In the genomic region with DNA sequence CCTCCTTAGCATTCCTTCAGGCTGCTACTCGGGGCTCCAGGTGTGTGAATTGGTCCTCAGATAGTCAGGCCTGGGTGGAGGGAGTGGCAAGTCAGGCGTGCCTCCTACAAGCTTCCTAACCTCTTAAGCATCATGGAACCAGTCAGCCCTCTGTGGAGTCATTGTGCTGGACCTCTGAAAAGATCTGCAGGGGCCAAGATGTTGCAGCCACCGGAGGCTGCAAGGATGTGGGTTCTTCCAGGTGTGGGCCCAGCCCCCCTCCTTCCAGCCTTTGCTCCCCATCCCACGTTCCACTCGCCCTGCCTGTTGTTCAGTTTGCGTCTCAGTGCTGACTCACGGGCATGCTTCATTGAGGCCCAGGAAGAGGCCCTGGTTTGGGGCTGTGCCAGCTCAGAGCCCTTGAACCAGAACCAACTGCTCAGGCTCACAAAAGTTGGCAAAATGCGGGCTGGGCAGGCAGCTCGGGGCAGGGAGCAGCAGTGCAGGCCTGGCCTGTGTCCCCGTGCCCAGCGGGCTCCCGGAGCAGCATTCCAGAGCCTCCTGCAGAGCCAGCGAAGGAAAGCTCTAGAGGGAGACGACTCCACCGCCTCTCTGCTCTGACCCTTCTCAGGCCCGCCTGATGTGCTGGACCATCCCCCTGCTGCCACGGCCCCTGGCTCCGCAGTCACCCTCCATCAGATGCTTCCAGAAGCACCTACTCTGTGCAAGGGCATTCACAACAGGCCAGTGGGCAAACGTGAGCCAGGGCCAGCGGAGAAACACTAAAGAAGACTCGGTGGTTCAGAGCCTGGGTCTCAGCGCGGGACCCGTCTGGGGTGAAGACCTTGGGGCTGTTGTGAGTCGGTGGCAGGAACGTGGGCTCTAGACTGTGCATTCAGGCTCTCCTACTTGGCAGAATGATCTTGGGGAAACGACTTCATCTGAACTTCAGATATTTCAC, we compare ENCODE assay signal across 8 cellular contexts. TPM values are rescaled to one million over a fixed set of nuclear protein-coding genes. Genes with fewer than 3 reads are reported as not detected.
A peak's percentile ranks its signal among the peaks of the same experiment; 100 is the strongest.
DNase-seq lines count a peak whose midpoint lies in the region; ATAC-seq and TF ChIP-seq lines count a peak whose summit lies in the region.

No MANE protein-coding gene starts in this region.

- peaks cover 3% of the 10 kb centered on the region; the same call in 1 of the 2 replicates for H4K20me1 ChIP-seq in GM23338 (replicated peaks; ENCODE audit: insufficient read depth)

- H3K27ac ChIP-seq in GM23338 (ENCODE audit: low read depth): no peak overlapping the region

- H3K4me3 ChIP-seq in AG04449 (ENCODE audit: low read depth, low read length) (no peak overlapping the region; the same call in 1 of the 2 replicates), GM23338 (no peak overlapping the region), epithelial cell of esophagus (ENCODE audit: low read length) (no peak overlapping the region)

- peaks cover 33% of the 10 kb centered on the region for H3K4me1 ChIP-seq in GM23338 (ENCODE audit: insufficient read depth)

- no peak overlapping the region for H3K4me2 ChIP-seq in GM23338

- TF ChIP-seq CTCF in AG04449 (IDR thresholded peaks at IDR 0.05; ENCODE audit: insufficient read depth, low read length, missing control alignments) (no peak), GM23338 (conservative IDR thresholded peaks at IDR 0.05; ENCODE audit: low read depth in 2 of 2) (no peak), epithelial cell of esophagus (IDR thresholded peaks at IDR 0.05; ENCODE audit: insufficient read depth, low read depth, low read length, missing control alignments) (no peak)

- POLR2A ChIA-PET in AG04449 (lab: Yijun Ruan, JAX): interaction anchor here (1.9 kb wide), 1 partner anchor 111 kb away, joined by 6 read pairs; a partner anchor contains a TSS
- POLR2A ChIA-PET in naive thymus-derived CD8-positive, alpha-beta T cell (lab: Charles Lee): interaction anchor here (0.7 to 3.3 kb wide), 3 partner anchors 34 to 124 kb away, joined by 3 to 22 read pairs (median 3); a partner anchor contains a TSS

- peaks cover 55% of the 10 kb centered on the region for H3K4me1 Mint-ChIP-seq in GM23338
- peaks cover 20 to 42% (median 32%) of the 10 kb centered on the region in 4 donors for H3K4me1 Mint-ChIP-seq in naive thymus-derived CD8-positive, alpha-beta T cell

- CTCF ChIA-PET in AG04449 (lab: Yijun Ruan, JAX): interaction anchor here (0.7 to 11.0 kb wide), 13 partner anchors 10 to 295 kb away, joined by 3 to 450 read pairs (median 7); a partner anchor contains a TSS

- no peaks in the 10 kb centered on the region for H3K79me2 ChIP-seq in GM23338 (replicated peaks; ENCODE audit: insufficient read depth)

- no peak overlapping the region for H2AFZ ChIP-seq in GM23338

- H3K9me2 ChIP-seq in GM23338 (ENCODE audit: insufficient read depth): no peaks in the 10 kb centered on the region

- H3K27me3 ChIP-seq in GM23338 (ENCODE audit: insufficient read depth): no peaks in the 10 kb centered on the region

- peaks cover 14% of the 10 kb centered on the region for H3F3A ChIP-seq in GM23338 (replicated peaks; ENCODE audit: low read depth)

- H3K9me3 Mint-ChIP-seq in GM23338: no peaks in the 10 kb centered on the region
- H3K9me3 Mint-ChIP-seq in naive thymus-derived CD8-positive, alpha-beta T cell: no peaks in the 10 kb centered on the region

- ATAC-seq in GM23338: peak; percentile 17
- ATAC-seq in naive thymus-derived CD8-positive, alpha-beta T cell: peak; percentile 63 to 68

- DNase-seq in AG04449 (ENCODE audit: low read depth, low spot score): peak; percentile 46
- DNase-seq in GM23338 (ENCODE audit: low spot score): no peak
- DNase-seq in NOMO-1 (lab: John Stamatoyannopoulos, UW; ENCODE audit: unreplicated experiment in 2 of 2): peak; percentile 38 to 42
- DNase-seq in activated CD8-positive, alpha-beta memory T cell treated with anti-CD3 and anti-CD28 coated beads, Interleukin-2, amount 50 U/mL, for 48 hours: peak; percentile 86
- peak; percentile 98 for DNase-seq in epithelial cell of esophagus (ENCODE audit: low read depth)
- DNase-seq in naive thymus-derived CD8-positive, alpha-beta T cell: peak in 8 of 10 donors; percentile 22 to 74 (median 48)
- DNase-seq in stimulated activated naive CD4-positive, alpha-beta T cell (lab: John Stamatoyannopoulos, UW): peak; percentile 14 to 48 (median 24)
- DNase-seq in GM19240 (ENCODE audit: insufficient read length, low spot score): no peak

- H3K27ac Mint-ChIP-seq in GM23338: peak overlapping the region; percentile 38
- peak overlapping the region in 7 of 10 donors; percentile 33 to 88 (median 66) for H3K27ac Mint-ChIP-seq in naive thymus-derived CD8-positive, alpha-beta T cell

- no peak overlapping the region for H3K4me3 Mint-ChIP-seq in GM23338
- peak overlapping the region in 9 of 10 donors; percentile 14 to 67 (median 35) for H3K4me3 Mint-ChIP-seq in naive thymus-derived CD8-positive, alpha-beta T cell

- peaks cover 7% of the 10 kb centered on the region; the same call in 2 of the 3 replicates for H3K36me3 Mint-ChIP-seq in GM23338 (ENCODE audit: low read depth)
- H3K36me3 Mint-ChIP-seq in naive thymus-derived CD8-positive, alpha-beta T cell: peaks cover 0 to 3% (median under 1%) of the 10 kb centered on the region in 3 donors

- H3K36me3 ChIP-seq in GM23338 (ENCODE audit: insufficient read depth): no peaks in the 10 kb centered on the region

- peaks cover 26% of the 10 kb centered on the region for H3K27me3 Mint-ChIP-seq in GM23338 (ENCODE audit: insufficient read depth, low read depth, poor library complexity)
- peaks cover 2 to 16% (median 14%) of the 10 kb centered on the region in 5 donors for H3K27me3 Mint-ChIP-seq in naive thymus-derived CD8-positive, alpha-beta T cell

TF ChIP-seq in GM23338, 12 proteins besides CTCF, POLR2A, EP300 and RAD21:
- peak; percentile 6; the same call in 1 of the 2 replicates for TF ChIP-seq POLR2AphosphoS5 (IDR thresholded peaks at IDR 0.05; ENCODE audit: low read depth)
- TF ChIP-seq, protein P1, sequence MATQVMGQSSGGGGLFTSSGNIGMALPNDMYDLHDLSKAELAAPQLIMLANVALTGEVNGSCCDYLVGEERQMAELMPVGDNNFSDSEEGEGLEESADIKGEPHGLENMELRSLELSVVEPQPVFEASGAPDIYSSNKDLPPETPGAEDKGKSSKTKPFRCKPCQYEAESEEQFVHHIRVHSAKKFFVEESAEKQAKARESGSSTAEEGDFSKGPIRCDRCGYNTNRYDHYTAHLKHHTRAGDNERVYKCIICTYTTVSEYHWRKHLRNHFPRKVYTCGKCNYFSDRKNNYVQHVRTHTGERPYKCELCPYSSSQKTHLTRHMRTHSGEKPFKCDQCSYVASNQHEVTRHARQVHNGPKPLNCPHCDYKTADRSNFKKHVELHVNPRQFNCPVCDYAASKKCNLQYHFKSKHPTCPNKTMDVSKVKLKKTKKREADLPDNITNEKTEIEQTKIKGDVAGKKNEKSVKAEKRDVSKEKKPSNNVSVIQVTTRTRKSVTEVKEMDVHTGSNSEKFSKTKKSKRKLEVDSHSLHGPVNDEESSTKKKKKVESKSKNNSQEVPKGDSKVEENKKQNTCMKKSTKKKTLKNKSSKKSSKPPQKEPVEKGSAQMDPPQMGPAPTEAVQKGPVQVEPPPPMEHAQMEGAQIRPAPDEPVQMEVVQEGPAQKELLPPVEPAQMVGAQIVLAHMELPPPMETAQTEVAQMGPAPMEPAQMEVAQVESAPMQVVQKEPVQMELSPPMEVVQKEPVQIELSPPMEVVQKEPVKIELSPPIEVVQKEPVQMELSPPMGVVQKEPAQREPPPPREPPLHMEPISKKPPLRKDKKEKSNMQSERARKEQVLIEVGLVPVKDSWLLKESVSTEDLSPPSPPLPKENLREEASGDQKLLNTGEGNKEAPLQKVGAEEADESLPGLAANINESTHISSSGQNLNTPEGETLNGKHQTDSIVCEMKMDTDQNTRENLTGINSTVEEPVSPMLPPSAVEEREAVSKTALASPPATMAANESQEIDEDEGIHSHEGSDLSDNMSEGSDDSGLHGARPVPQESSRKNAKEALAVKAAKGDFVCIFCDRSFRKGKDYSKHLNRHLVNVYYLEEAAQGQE (IDR thresholded peaks at IDR 0.05; ENCODE audit: unreplicated experiment): no peak

RNA-seq across cellular contexts. Expression of a gene that starts 7.5 kb away (rescaled TPM):
- 7.7 and 10.6 TPM in 2 replicates for total RNA-seq in GM23338 (2014; rRNA removed; shearing (Covaris generic))
- 3.9 and 5.0 TPM in 2 replicates for polyA plus RNA-seq in GM23338 (2016; fragmentation: Nextera tagmentation; extraction: Ambion mirVana)
- not detected for total RNA-seq in naive thymus-derived CD8-positive, alpha-beta T cell
- polyA plus RNA-seq in naive thymus-derived CD8-positive, alpha-beta T cell: not detected

RNA-seq across cellular contexts. Expression of a gene that starts 39.3 kb away (rescaled TPM):
- 12.5 and 13.4 TPM in 2 replicates for total RNA-seq in GM23338 (2014; rRNA removed; shearing (Covaris generic))
- polyA plus RNA-seq in GM23338 (2016; fragmentation: Nextera tagmentation; extraction: Ambion mirVana): 4.1 and 4.8 TPM in 2 replicates
- total RNA-seq in naive thymus-derived CD8-positive, alpha-beta T cell: 10 to 100 TPM; 14.0 to 17.1 TPM
- 10 to 100 TPM; 12.4 to 26.5 (median 15.8) TPM for polyA plus RNA-seq in naive thymus-derived CD8-positive, alpha-beta T cell

Comparison
In these comparisons a context has a peak if more than half of its experiments do, and no peak if none do; other contexts are left out.
1. DNase-seq: peak in AG04449 (single experiment), NOMO-1 (2 of 2), activated CD8-positive, alpha-beta memory T cell treated with anti-CD3 and anti-CD28 coated beads, Interleukin-2, amount 50 U/mL, for 48 hours (single experiment), epithelial cell of esophagus (single experiment), naive thymus-derived CD8-positive, alpha-beta T cell (8 of 10) and stimulated activated naive CD4-positive, alpha-beta T cell (6 of 6); none in GM23338 (single experiment) and GM19240 (single experiment).